In the genomic region with DNA sequence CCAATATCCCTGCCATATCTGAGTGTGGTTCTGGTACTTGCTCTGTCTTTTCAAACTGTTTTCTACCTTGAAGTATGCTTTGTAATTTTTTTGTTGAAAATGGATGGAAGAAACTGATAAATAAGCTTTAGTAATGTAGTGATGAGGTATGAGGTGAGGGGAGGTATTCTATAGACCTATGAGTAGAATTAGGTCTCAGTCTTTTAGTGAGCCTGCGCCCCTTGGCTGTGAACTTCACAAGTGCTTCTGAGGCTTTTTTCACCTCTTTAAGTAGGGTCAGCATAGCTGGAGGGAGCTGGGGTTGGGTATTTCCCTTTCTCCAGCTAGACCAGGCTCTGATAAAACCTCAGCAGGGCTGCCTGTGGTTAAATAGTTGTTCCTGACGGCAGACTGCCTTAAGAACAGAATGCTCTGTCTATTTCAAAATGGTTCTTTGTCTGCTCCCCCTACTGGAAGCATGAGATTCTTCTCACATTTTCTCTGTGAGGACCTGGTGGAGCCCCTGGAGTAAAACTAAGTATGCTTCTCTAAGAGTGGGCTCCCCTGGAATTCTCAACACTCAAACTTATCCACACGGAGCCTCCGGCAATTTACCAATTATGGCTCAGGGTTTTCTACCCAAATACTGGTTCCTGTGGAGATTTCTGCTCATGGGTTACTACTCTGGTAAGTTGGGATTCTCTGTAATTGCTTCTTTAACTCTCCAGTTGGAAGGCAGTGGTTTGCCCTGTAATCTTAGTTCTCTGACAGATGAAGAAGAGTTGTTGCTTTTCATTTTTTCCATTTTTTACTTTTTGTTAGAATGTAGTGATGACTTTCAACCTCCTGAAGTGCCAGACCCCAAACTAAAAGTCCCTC, we compare ENCODE assay signal across 9 cellular contexts. TPM values are rescaled to one million over a fixed set of nuclear protein-coding genes. Genes with fewer than 3 reads are reported as not detected.
DNase-seq lines count a peak whose midpoint lies in the region; ATAC-seq and TF ChIP-seq lines count a peak whose summit lies in the region.
"Had no signal": no experiment of that assay in that cellular context is flagged by ENCODE, and none has a peak within 500 bp of the region (broad histone marks: within the 10 kb centered on the region; RNA-seq: fewer than 3 reads in every experiment).

No MANE protein-coding gene starts in this region.

- peak; percentile 55 for DNase-seq in Daoy (ENCODE audit: low read depth)
- no peak for DNase-seq in WTC11 (ENCODE audit: low spot score)
- DNase-seq in left ventricle myocardium superior: no peak
- DNase-seq in stimulated activated naive B cell treated with anti-CD40 and anti-IgM and Interleukin-4, amounts not matched to agents 10 μg/mL and 1 μg/mL and 100 μg/mL, for 72 hours: no peak
- DNase-seq in SHP77 treated with DMSO at 0.1 percent for 48 hours (lab: John Stamatoyannopoulos, UW): no peak
- no peak for DNase-seq in inferior parietal cortex (ENCODE audit: extremely low spot score)
- DNase-seq in activated T-cell treated with anti-CD3 and anti-CD28 coated beads, Interleukin-2, amount 50 U/mL, for 48 hours: no peak

- CTCF ChIA-PET in WTC11 (lab: Charles Lee): interaction anchor here (0.5 to 2.4 kb wide), 21 partner anchors 11 to 404 kb away, joined by 3 to 23 read pairs (median 4); no protein-coding TSS in a partner anchor

- no peak overlapping the region for H3K27ac Mint-ChIP-seq in WTC11
- no peak overlapping the region for H3K27ac Mint-ChIP-seq in stimulated activated naive B cell treated with anti-CD40 and anti-IgM and Interleukin-4, amounts not matched to agents 10 μg/mL and 1 μg/mL and 100 μg/mL, for 72 hours
- H3K27ac Mint-ChIP-seq: memory B cell had no signal

- intact Hi-C loops in left ventricle myocardium superior (cut with micrococcal nuclease): loop anchor here (5.0 to 10.0 kb wide), 2 partner anchors 125 to 352 kb away; no protein-coding TSS in a partner anchor

- H3K27me3 Mint-ChIP-seq in WTC11 (ENCODE audit: low read depth): peaks cover 2% of the 10 kb centered on the region
- H3K27me3 Mint-ChIP-seq in stimulated activated naive B cell treated with anti-CD40 and anti-IgM and Interleukin-4, amounts not matched to agents 10 μg/mL and 1 μg/mL and 100 μg/mL, for 72 hours: peaks cover 25 to 47% of the 10 kb centered on the region in 2 donors

- peak; percentile 61 for TF ChIP-seq CTCF in LNCAP (IDR thresholded peaks at IDR 0.05)
- TF ChIP-seq CTCF in WTC11 (IDR thresholded peaks at IDR 0.05): peak; percentile 31; the same call in 1 of the 2 replicates

- POLR2A ChIA-PET in WTC11 (lab: Charles Lee): no interaction called here

- H3K36me3 Mint-ChIP-seq in WTC11: peaks cover 5% of the 10 kb centered on the region; the same call in 1 of the 2 replicates
- no peaks in the 10 kb centered on the region for H3K36me3 Mint-ChIP-seq in stimulated activated naive B cell treated with anti-CD40 and anti-IgM and Interleukin-4, amounts not matched to agents 10 μg/mL and 1 μg/mL and 100 μg/mL, for 72 hours
- H3K36me3 Mint-ChIP-seq: memory B cell had no signal

- H3K4me1 Mint-ChIP-seq in WTC11: peaks cover 8% of the 10 kb centered on the region; the same call in 1 of the 2 replicates
- no peaks in the 10 kb centered on the region for H3K4me1 Mint-ChIP-seq in stimulated activated naive B cell treated with anti-CD40 and anti-IgM and Interleukin-4, amounts not matched to agents 10 μg/mL and 1 μg/mL and 100 μg/mL, for 72 hours
- H3K4me1 Mint-ChIP-seq: memory B cell had no signal

- no peak overlapping the region for H3K4me3 Mint-ChIP-seq in WTC11
- no peak overlapping the region for H3K4me3 Mint-ChIP-seq in stimulated activated naive B cell treated with anti-CD40 and anti-IgM and Interleukin-4, amounts not matched to agents 10 μg/mL and 1 μg/mL and 100 μg/mL, for 72 hours
- H3K4me3 Mint-ChIP-seq: memory B cell had no signal

- peaks cover 20% of the 10 kb centered on the region for H3K9me3 Mint-ChIP-seq in WTC11
- peaks cover 5 to 9% of the 10 kb centered on the region in 2 donors for H3K9me3 Mint-ChIP-seq in stimulated activated naive B cell treated with anti-CD40 and anti-IgM and Interleukin-4, amounts not matched to agents 10 μg/mL and 1 μg/mL and 100 μg/mL, for 72 hours

- ATAC-seq in WTC11: peak; percentile 95
- ATAC-seq in left ventricle myocardium superior: peak; percentile 68
- peak; percentile 41 to 42 for ATAC-seq in stimulated activated naive B cell treated with anti-CD40 and anti-IgM and Interleukin-4, amounts not matched to agents 10 μg/mL and 1 μg/mL and 100 μg/mL, for 72 hours (replicated peaks)

TF ChIP-seq in WTC11, 78 proteins besides CTCF, POLR2A, EP300 and RAD21 (continues in another document):
- TF ChIP-seq, protein P1, sequence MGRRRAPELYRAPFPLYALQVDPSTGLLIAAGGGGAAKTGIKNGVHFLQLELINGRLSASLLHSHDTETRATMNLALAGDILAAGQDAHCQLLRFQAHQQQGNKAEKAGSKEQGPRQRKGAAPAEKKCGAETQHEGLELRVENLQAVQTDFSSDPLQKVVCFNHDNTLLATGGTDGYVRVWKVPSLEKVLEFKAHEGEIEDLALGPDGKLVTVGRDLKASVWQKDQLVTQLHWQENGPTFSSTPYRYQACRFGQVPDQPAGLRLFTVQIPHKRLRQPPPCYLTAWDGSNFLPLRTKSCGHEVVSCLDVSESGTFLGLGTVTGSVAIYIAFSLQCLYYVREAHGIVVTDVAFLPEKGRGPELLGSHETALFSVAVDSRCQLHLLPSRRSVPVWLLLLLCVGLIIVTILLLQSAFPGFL (CRISPR knock-in tag; IDR thresholded peaks at IDR 0.05; ENCODE audit: borderline replicate concordance): no peak
- TF ChIP-seq ZNF138 (CRISPR knock-in tag; conservative IDR thresholded peaks at IDR 0.05): no peak
- TF ChIP-seq ZNF317 (CRISPR knock-in tag; IDR thresholded peaks at IDR 0.05; ENCODE audit: borderline replicate concordance, low read depth): no peak
- TF ChIP-seq, protein P2, sequence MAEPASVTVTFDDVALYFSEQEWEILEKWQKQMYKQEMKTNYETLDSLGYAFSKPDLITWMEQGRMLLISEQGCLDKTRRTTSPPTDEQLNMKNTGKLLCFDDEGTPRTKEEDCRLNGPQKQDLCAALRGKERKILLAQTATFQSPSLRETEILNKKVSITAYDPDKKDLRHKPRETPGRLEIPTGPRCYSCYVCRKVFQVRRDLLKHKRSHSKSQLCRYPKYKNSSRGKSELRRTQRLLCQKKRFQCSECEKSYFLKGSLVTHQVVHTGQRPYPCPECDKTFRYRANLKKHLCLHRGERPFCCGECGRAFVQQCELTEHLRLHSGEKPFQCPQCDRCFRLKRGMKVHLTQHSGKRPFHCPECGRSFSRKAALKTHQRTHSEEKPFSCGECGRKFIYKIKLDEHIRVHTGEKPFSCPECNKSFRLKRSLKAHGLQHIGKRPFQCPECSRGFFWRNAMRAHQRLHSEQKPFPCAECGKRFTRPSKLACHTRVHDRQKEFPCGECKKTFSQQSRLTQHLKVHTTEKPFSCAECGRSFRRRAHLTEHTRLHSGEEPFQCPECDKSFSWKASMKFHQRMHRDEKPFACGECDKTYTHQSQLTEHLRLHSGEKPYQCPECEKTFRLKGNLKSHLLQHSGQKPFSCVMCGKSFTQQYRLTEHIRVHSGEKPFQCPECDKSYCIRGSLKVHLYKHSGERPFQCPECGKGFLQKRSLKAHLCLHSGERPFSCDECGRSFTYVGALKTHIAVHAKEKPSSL (CRISPR knock-in tag; conservative IDR thresholded peaks at IDR 0.05): no peak
- no peak for TF ChIP-seq ZBTB21 (CRISPR knock-in tag; IDR thresholded peaks at IDR 0.05; ENCODE audit: borderline replicate concordance)
- TF ChIP-seq, protein P3, sequence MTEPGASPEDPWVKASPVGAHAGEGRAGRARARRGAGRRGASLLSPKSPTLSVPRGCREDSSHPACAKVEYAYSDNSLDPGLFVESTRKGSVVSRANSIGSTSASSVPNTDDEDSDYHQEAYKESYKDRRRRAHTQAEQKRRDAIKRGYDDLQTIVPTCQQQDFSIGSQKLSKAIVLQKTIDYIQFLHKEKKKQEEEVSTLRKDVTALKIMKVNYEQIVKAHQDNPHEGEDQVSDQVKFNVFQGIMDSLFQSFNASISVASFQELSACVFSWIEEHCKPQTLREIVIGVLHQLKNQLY (CRISPR knock-in tag; IDR thresholded peaks at IDR 0.05): no peak
- TF ChIP-seq ESRRA (CRISPR knock-in tag; IDR thresholded peaks at IDR 0.05; ENCODE audit: borderline replicate concordance): no peak
- TF ChIP-seq RORB (CRISPR knock-in tag; IDR thresholded peaks at IDR 0.05): no peak
- no peak for TF ChIP-seq GTF2I (CRISPR knock-in tag; conservative IDR thresholded peaks at IDR 0.05)
- no peak for TF ChIP-seq EMX1 (CRISPR knock-in tag; IDR thresholded peaks at IDR 0.05)
- TF ChIP-seq JUN (CRISPR knock-in tag; IDR thresholded peaks at IDR 0.05): no peak
- no peak for TF ChIP-seq SOX15 (CRISPR knock-in tag; IDR thresholded peaks at IDR 0.05)
- TF ChIP-seq MYBL2 (CRISPR knock-in tag; IDR thresholded peaks at IDR 0.05): no peak
- TF ChIP-seq ZNF416 (CRISPR knock-in tag; IDR thresholded peaks at IDR 0.05): no peak
- no peak for TF ChIP-seq ZNF396 (CRISPR knock-in tag; IDR thresholded peaks at IDR 0.05; ENCODE audit: borderline replicate concordance)
- TF ChIP-seq ZBTB43 (CRISPR knock-in tag; IDR thresholded peaks at IDR 0.05): no peak

RNA-seq across cellular contexts. Expression of gene KRT5, which starts 13.1 kb away (rescaled TPM):
- total RNA-seq in Daoy (2014; rRNA removed; shearing (Covaris generic)): 0.36 TPM in 1 of 2 replicates, not detected in the other
- total RNA-seq in WTC11 (2021): not detected in 3 replicates
- 1.1 TPM for total RNA-seq in left ventricle myocardium superior

RNA-seq across cellular contexts. Expression of gene KRT6A, which starts 14.0 kb away (rescaled TPM):
- total RNA-seq in Daoy (2014; rRNA removed; shearing (Covaris generic)): not detected in 2 replicates
- total RNA-seq in WTC11 (2021) (not detected in 3 replicates), left ventricle myocardium superior (0.27 TPM)

RNA-seq across cellular contexts. Expression of gene KRT6C, which starts 33.5 kb away (rescaled TPM):
- not detected in 2 replicates for total RNA-seq in Daoy (2014; rRNA removed; shearing (Covaris generic))
- total RNA-seq in WTC11 (2021): not detected in 3 replicates
- total RNA-seq in left ventricle myocardium superior: not detected

RNA-seq across cellular contexts. Expression of gene KRT71, which starts 45.9 kb away (rescaled TPM):
- not detected in 2 replicates for total RNA-seq in Daoy (2014; rRNA removed; shearing (Covaris generic))
- total RNA-seq in WTC11 (2021) (not detected in 3 replicates), left ventricle myocardium superior (not detected)

RNA-seq across cellular contexts. Expression of gene KRT6B, which starts 55.1 kb away (rescaled TPM):
- total RNA-seq in Daoy (2014; rRNA removed; shearing (Covaris generic)): not detected in 2 replicates
- not detected in 3 replicates for total RNA-seq in WTC11 (2021)
- total RNA-seq in left ventricle myocardium superior: not detected

Comparison
In these comparisons a context has a peak if more than half of its experiments do, and no peak if none do; other contexts are left out.
1. ATAC-seq: peak in every context shown above with its lines; median percentile 95 in WTC11; 68 in left ventricle myocardium superior; 42 in stimulated activated naive B cell treated with anti-CD40 and anti-IgM and Interleukin-4, amounts not matched to agents 10 μg/mL and 1 μg/mL and 100 μg/mL, for 72 hours.